Comparison of ENCODE assay signal across 18 cellular contexts in the genomic region with DNA sequence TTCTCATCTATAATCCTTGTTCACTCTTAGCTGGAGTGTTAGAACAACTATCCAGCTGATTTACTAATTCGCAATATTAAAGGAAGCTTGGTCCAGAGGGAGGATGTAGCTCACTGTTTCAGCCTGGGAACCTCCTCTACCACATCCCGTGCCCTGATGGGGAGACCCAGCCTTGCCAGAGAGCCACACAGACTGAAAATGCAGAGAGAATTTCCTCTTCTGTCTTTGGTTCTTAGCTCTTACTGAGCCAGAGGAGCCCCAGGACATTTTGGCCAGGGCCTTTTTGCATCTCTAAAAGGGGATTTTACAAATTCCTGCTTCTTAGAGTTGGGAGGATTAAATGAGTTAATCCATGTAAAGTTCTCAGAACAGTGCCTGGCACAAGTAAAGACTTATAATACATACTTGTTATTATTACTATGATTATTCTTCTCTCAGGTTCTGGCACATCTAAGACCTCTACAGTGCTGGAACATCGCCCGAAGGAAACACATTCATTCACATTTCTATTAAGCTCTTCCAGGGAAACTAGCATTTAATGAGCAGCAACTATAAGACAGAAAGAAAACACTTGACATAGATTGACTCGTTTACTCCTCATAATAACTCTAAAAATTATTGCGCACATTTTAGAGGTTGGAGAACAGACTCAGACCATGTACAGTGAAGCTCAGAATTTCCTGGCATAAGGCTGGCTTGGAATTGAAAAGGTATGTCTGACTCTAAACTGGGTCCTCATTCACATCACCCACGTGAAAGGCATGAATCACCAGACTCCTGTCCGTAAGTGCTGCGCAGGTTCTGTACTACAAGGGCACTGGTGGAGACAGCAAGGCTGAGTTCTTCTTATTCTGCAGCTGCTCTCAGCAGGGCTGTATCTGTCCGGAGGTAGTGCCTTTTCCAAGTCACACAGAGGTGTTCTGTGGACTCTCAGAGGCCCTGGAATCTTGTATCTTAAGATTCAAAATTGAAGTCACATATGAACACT. TPM values are rescaled to one million over a fixed set of nuclear protein-coding genes. Genes with fewer than 3 reads are reported as not detected.
DNase-seq lines count a peak whose midpoint lies in the region; ATAC-seq, FAIRE-seq and TF ChIP-seq lines count a peak whose summit lies in the region.
"Had no signal": no experiment of that assay in that cellular context is flagged by ENCODE, and none has a peak within 500 bp of the region (broad histone marks: within the 10 kb centered on the region; RNA-seq: fewer than 3 reads in every experiment).

No MANE protein-coding gene starts in this region.

- in situ Hi-C loops in HepG2 (cut with HindIII; ENCODE audit: extremely low pct_ligation_motif_present, low pct_unique_long_range_greater_than_20kb) (no loop called here), transverse colon (cut with MboI; ENCODE audit: low pct_ligation_motif_present in 1 of 4, low pct_unique_long_range_greater_than_20kb in 1 of 4, low sequenced_read_pairs in 3 of 4) (no loop called here)

- no peaks in the 10 kb centered on the region for H3K4me1 ChIP-seq in HepG2 (ENCODE audit: insufficient read depth, low read length)
- no peaks in the 10 kb centered on the region for H3K4me1 ChIP-seq in right lobe of liver
- H3K4me1 ChIP-seq in esophagus squamous epithelium: peaks cover 16 to 43% (median 22%) of the 10 kb centered on the region in 3 donors
- H3K4me1 ChIP-seq in transverse colon: no peaks in the 10 kb centered on the region
- H3K4me1 ChIP-seq: parathyroid adenoma had no signal

- H2AFZ ChIP-seq in HepG2 (ENCODE audit: low read length): no peak overlapping the region
- H2AFZ ChIP-seq: parathyroid adenoma had no signal

- H3K27ac Mint-ChIP-seq in neural crest cell (ENCODE audit: unreplicated experiment): peak overlapping the region; percentile 28
- peak overlapping the region in 1 of 10 donors; percentile 51 for H3K27ac Mint-ChIP-seq in naive thymus-derived CD8-positive, alpha-beta T cell
- H3K27ac Mint-ChIP-seq: stimulated activated memory B cell treated with anti-CD40 and anti-IgM and Interleukin-4, amounts not matched to agents 10 μg/mL and 1 μg/mL and 100 μg/mL, for 72 hours had no signal

- POLR2A ChIA-PET in HepG2 (lab: Yijun Ruan, JAX): interaction anchor here (1.0 kb wide), 1 partner anchor 28 kb away, joined by 3 read pairs; no protein-coding TSS in a partner anchor
- POLR2A ChIA-PET in naive thymus-derived CD8-positive, alpha-beta T cell (lab: Charles Lee): no interaction called here

- no peaks in the 10 kb centered on the region for H3K9me3 ChIP-seq in HepG2 (ENCODE audit: low read length)
- H3K9me3 ChIP-seq in right lobe of liver: no peaks in the 10 kb centered on the region
- no peaks in the 10 kb centered on the region for H3K9me3 ChIP-seq in esophagus squamous epithelium
- H3K9me3 ChIP-seq in transverse colon: no peaks in the 10 kb centered on the region
- H3K9me3 ChIP-seq: upper lobe of left lung had no signal

- no peak overlapping the region for H3K4me3 ChIP-seq in HepG2 (replicated peaks in 1 of 3; ENCODE audit: insufficient read depth in 1 of 3, low read depth in 2 of 3, low read length in 3 of 3)
- H3K4me3 ChIP-seq in right lobe of liver: no peak overlapping the region
- no peak overlapping the region for H3K4me3 ChIP-seq in esophagus squamous epithelium
- no peak overlapping the region for H3K4me3 ChIP-seq in transverse colon
- H3K4me3 ChIP-seq: upper lobe of left lung had no signal

- H3K36me3 Mint-ChIP-seq in neural crest cell (ENCODE audit: low read depth): no peaks in the 10 kb centered on the region
- H3K36me3 Mint-ChIP-seq in naive thymus-derived CD8-positive, alpha-beta T cell: no peaks in the 10 kb centered on the region
- H3K36me3 Mint-ChIP-seq: stimulated activated memory B cell treated with anti-CD40 and anti-IgM and Interleukin-4, amounts not matched to agents 10 μg/mL and 1 μg/mL and 100 μg/mL, for 72 hours had no signal

- H3K4me3 Mint-ChIP-seq in neural crest cell: no peak overlapping the region
- no peak overlapping the region for H3K4me3 Mint-ChIP-seq in naive thymus-derived CD8-positive, alpha-beta T cell
- H3K4me3 Mint-ChIP-seq: stimulated activated memory B cell treated with anti-CD40 and anti-IgM and Interleukin-4, amounts not matched to agents 10 μg/mL and 1 μg/mL and 100 μg/mL, for 72 hours had no signal

- TF ChIP-seq POLR2A in HepG2 (IDR thresholded peaks at IDR 0.05; ENCODE audit: insufficient read depth in 1 of 2, low read depth in 2 of 2, low read length in 2 of 2) (no peak), right lobe of liver (IDR thresholded peaks at IDR 0.05) (no peak), esophagus squamous epithelium (IDR thresholded peaks at IDR 0.05) (no peak), transverse colon (IDR thresholded peaks at IDR 0.05) (no peak)

- intact Hi-C loops in HepG2 (cut with micrococcal nuclease; ENCODE audit: unreplicated experiment): no loop called here
- intact Hi-C loops in right lobe of liver (cut with DNase I): no loop called here
- intact Hi-C loops in esophagus squamous epithelium (cut with DNase I): no loop called here
- intact Hi-C loops in transverse colon (cut with DNase I; ENCODE audit: low total_unique reads): no loop called here

- BruUV-seq in HepG2 (replicated peaks; lab: Mats Ljungman, UMichigan): no TSS peak

- H3K4me2 ChIP-seq in HepG2 (ENCODE audit: low read depth, low read length): no peak overlapping the region

- 52% methylated on average over 7 of the region's 10 CpGs for WGBS in HepG2 (ENCODE audit: low lambda C conversion rate)
- whole genome bisulfite sequencing in right lobe of liver (ENCODE audit: insufficient coverage, low coverage, low lambda C conversion rate, missing lambda C conversion rate): 88% methylated on average over 9 of the region's 10 CpGs
- WGBS in esophagus squamous epithelium, 2 donors: 24 to 33% methylated on average over 10 of the region's 10 CpGs
- 67 to 87% methylated on average over 6 to 10 of the region's 10 CpGs for WGBS in transverse colon (ENCODE audit: low coverage in 1 of 2), 2 donors

- no peaks in the 10 kb centered on the region; a peak in 2 of 5 replicates for H3K27me3 ChIP-seq in HepG2 (ENCODE audit: control insufficient read depth in 1 of 2, insufficient read depth in 2 of 2, low read length in 2 of 2)
- H3K27me3 ChIP-seq in right lobe of liver: no peaks in the 10 kb centered on the region
- H3K27me3 ChIP-seq in esophagus squamous epithelium: no peaks in the 10 kb centered on the region
- no peaks in the 10 kb centered on the region for H3K27me3 ChIP-seq in transverse colon
- H3K27me3 ChIP-seq: upper lobe of left lung had no signal

- no peak for TF ChIP-seq RAD21 in HepG2 (CRISPR knock-in tag; IDR thresholded peaks at IDR 0.05)

- H3K79me2 ChIP-seq in HepG2 (ENCODE audit: insufficient read depth, low read length): no peaks in the 10 kb centered on the region
- H3K79me2 ChIP-seq: parathyroid adenoma had no signal

- CTCF ChIA-PET in HepG2 (lab: Yijun Ruan, JAX; ENCODE audit: low intra/inter-chr PET ratio, low total read pairs): no interaction called here

- no peaks in the 10 kb centered on the region for H3K9me3 Mint-ChIP-seq in neural crest cell
- H3K9me3 Mint-ChIP-seq in naive thymus-derived CD8-positive, alpha-beta T cell: peaks cover 0 to 3% (median 0%) of the 10 kb centered on the region in 9 donors
- H3K9me3 Mint-ChIP-seq: stimulated activated memory B cell treated with anti-CD40 and anti-IgM and Interleukin-4, amounts not matched to agents 10 μg/mL and 1 μg/mL and 100 μg/mL, for 72 hours had no signal

- no peak overlapping the region for H3K9ac ChIP-seq in HepG2 (ENCODE audit: insufficient read depth, low read depth, low read length)
- H3K9ac ChIP-seq: parathyroid adenoma had no signal

- H3K27me3 Mint-ChIP-seq in neural crest cell (ENCODE audit: low read depth): no peaks in the 10 kb centered on the region
- no peaks in the 10 kb centered on the region for H3K27me3 Mint-ChIP-seq in naive thymus-derived CD8-positive, alpha-beta T cell
- H3K27me3 Mint-ChIP-seq: stimulated activated memory B cell treated with anti-CD40 and anti-IgM and Interleukin-4, amounts not matched to agents 10 μg/mL and 1 μg/mL and 100 μg/mL, for 72 hours had no signal

- H3K27ac ChIP-seq in HepG2 (ENCODE audit: extremely low read length, insufficient read depth, low read length) (no peak overlapping the region), right lobe of liver (no peak overlapping the region), esophagus squamous epithelium (peak overlapping the region; percentile 62 to 74 (median 69)), transverse colon (no peak overlapping the region)
- H3K27ac ChIP-seq: epithelial cell of prostate, parathyroid adenoma, upper lobe of left lung had no signal

- no peak for TF ChIP-seq EP300 in HepG2 (IDR thresholded peaks at IDR 0.05; ENCODE audit: low read depth in 2 of 2, low read length in 2 of 2)
- TF ChIP-seq EP300 in HepG2 (CRISPR knock-in tag; IDR thresholded peaks at IDR 0.05; ENCODE audit: borderline replicate concordance): no peak
- no peak for TF ChIP-seq EP300 in transverse colon (IDR thresholded peaks at IDR 0.05; ENCODE audit: low read depth)

- peaks cover 10% of the 10 kb centered on the region for H3K4me1 Mint-ChIP-seq in neural crest cell
- peaks cover 0 to 2% (median under 1%) of the 10 kb centered on the region in 4 donors for H3K4me1 Mint-ChIP-seq in naive thymus-derived CD8-positive, alpha-beta T cell
- H3K4me1 Mint-ChIP-seq: stimulated activated memory B cell treated with anti-CD40 and anti-IgM and Interleukin-4, amounts not matched to agents 10 μg/mL and 1 μg/mL and 100 μg/mL, for 72 hours had no signal

- DNase-seq in HepG2 (ENCODE audit: low spot score) (no peak), right lobe of liver (no peak), esophagus squamous epithelium (lab: John Stamatoyannopoulos, UW) (no peak), neural crest cell (ENCODE audit: low read depth, low spot score) (no peak), NCI-H146 (lab: John Stamatoyannopoulos, UW) (no peak), transverse colon (no peak)
- no peak for DNase-seq in naive thymus-derived CD8-positive, alpha-beta T cell
- DNase-seq: activated CD4-positive, alpha-beta T cell treated with anti-CD3 and anti-CD28 coated beads, Interleukin-2, amount 50 U/mL, for 4 hours; activated T-cell treated with anti-CD3 and anti-CD28 coated beads, Interleukin-2, amount 50 U/mL, for 48 hours; left cardiac atrium; stimulated activated CD4-positive, alpha-beta T cell treated with anti-CD3 and anti-CD28 coated beads, Interleukin-12 subunit alpha, Interleukin-12 subunit beta, amount 100 ng/mL, for 4 hours; upper lobe of left lung had no signal

- H3K36me3 ChIP-seq in HepG2 (replicated peaks in 1 of 2; ENCODE audit: control insufficient read depth in 1 of 2, insufficient read depth in 2 of 2, low read length in 2 of 2) (no peaks in the 10 kb centered on the region), right lobe of liver (no peaks in the 10 kb centered on the region), esophagus squamous epithelium (no peaks in the 10 kb centered on the region), transverse colon (no peaks in the 10 kb centered on the region)
- H3K36me3 ChIP-seq: upper lobe of left lung had no signal

- H4K20me1 ChIP-seq in HepG2 (ENCODE audit: insufficient read depth, low read length): no peaks in the 10 kb centered on the region

- no peak for FAIRE-seq in HepG2 (lab: Jason Lieb, UNC)
- FAIRE-seq: colon, RCC 7860 had no signal

- ATAC-seq in HepG2 (peak; percentile 36; the same call in 2 of the 3 replicates), right lobe of liver (no peak), GM21423 (IDR thresholded peaks at IDR 0.05; ENCODE audit: unreplicated experiment) (no peak)
- no peak for ATAC-seq in naive thymus-derived CD8-positive, alpha-beta T cell
- ATAC-seq: stimulated activated memory B cell treated with anti-CD40 and anti-IgM and Interleukin-4, amounts not matched to agents 10 μg/mL and 1 μg/mL and 100 μg/mL, for 72 hours had no signal

- TF ChIP-seq CTCF in HepG2 (CRISPR knock-in tag; IDR thresholded peaks at IDR 0.05) (no peak), right lobe of liver (IDR thresholded peaks at IDR 0.05) (no peak), esophagus squamous epithelium (IDR thresholded peaks at IDR 0.05) (no peak), neural crest cell (conservative IDR thresholded peaks at IDR 0.05) (no peak), transverse colon (IDR thresholded peaks at IDR 0.05) (no peak)

RNA-seq across cellular contexts. Expression of a gene that starts 27.8 kb away (rescaled TPM):
- 17.9 and 33.0 TPM in 2 replicates for total RNA-seq in HepG2 (2016; rRNA removed; fragmentation: Illumina TruSeq; extraction: Trizol)
- total RNA-seq in HepG2 (2016; cell fraction: cytosol; rRNA removed; fragmentation: Illumina TruSeq; extraction: Trizol; ENCODE audit: low read depth): 20.7 and 22.4 TPM in 2 replicates
- total RNA-seq in HepG2 (2016; cell fraction: insoluble cytoplasmic fraction; rRNA removed; fragmentation: Illumina TruSeq; extraction: Trizol): 19.9 and 27.9 TPM in 2 replicates
- 11.3 and 13.9 TPM in 2 replicates for total RNA-seq in HepG2 (2016; cell fraction: membrane; rRNA removed; fragmentation: Illumina TruSeq; extraction: Trizol)
- 17.7 and 18.1 TPM in 2 replicates for total RNA-seq in HepG2 (2016; cell fraction: nucleus; rRNA removed; fragmentation: Illumina TruSeq; extraction: Trizol)
- 8.7 and 9.2 TPM in 2 replicates for polyA plus RNA-seq in HepG2 (2011; rRNA removed)
- 3.7 and 7.3 TPM in 2 replicates for polyA plus RNA-seq in HepG2 (2011; cell fraction: cytosol; rRNA removed)
- polyA plus RNA-seq in HepG2 (2011; cell fraction: nucleus; rRNA removed): 6.9 and 8.6 TPM in 2 replicates
- polyA plus RNA-seq in HepG2 (2012): 14.1 and 20.8 TPM in 2 replicates
- 0.69 and 0.71 TPM in 2 replicates for polyA plus RNA-seq in HepG2 (2016; cell fraction: cytosol; fragmentation: Illumina TruSeq; extraction: Trizol; ENCODE audit: low read depth)
- polyA plus RNA-seq in HepG2 (2016; cell fraction: insoluble cytoplasmic fraction; fragmentation: Illumina TruSeq; extraction: Trizol; ENCODE audit: low read depth): 30.1 and 33.2 TPM in 2 replicates
- 4.2 and 4.5 TPM in 2 replicates for polyA plus RNA-seq in HepG2 (2016; cell fraction: membrane; fragmentation: Illumina TruSeq; extraction: Trizol; ENCODE audit: low read depth)
- polyA plus RNA-seq in HepG2 (2016; cell fraction: nucleus; fragmentation: Illumina TruSeq; extraction: Trizol; ENCODE audit: insufficient read depth, low read depth): 19.9 and 20.7 TPM in 2 replicates
- 6.7 and 21.1 TPM in 2 replicates for polyA minus RNA-seq in HepG2 (2011; rRNA and poly(A)+ RNA removed; ENCODE audit: low replicate concordance)
- 14.4 and 17.4 TPM in 2 replicates for polyA minus RNA-seq in HepG2 (2011; cell fraction: cytosol; rRNA and poly(A)+ RNA removed)
- polyA minus RNA-seq in HepG2 (2011; cell fraction: nucleus; rRNA and poly(A)+ RNA removed): 20.8 and 21.9 TPM in 2 replicates
- total RNA-seq in right lobe of liver: 10 to 100 TPM in 5 of 6 experiments, 1 to 10 TPM in 1; 9.7 to 18.2 (median 13.4) TPM
- total RNA-seq in esophagus squamous epithelium: 10 to 100 TPM; 26.8 to 50.2 (median 33.4) TPM
- 35.2 and 38.3 TPM in 2 replicates for total RNA-seq in neural crest cell
- 10 to 100 TPM; 61.8 to 66.4 TPM for total RNA-seq in naive thymus-derived CD8-positive, alpha-beta T cell
- polyA plus RNA-seq in naive thymus-derived CD8-positive, alpha-beta T cell: 10 to 100 TPM in 2 of 3 donors, 1 to 10 TPM in 1; 8.5 to 15.5 (median 14.0) TPM
- total RNA-seq in transverse colon: 10 to 100 TPM; 12.5 to 37.3 (median 32.2) TPM

Comparison
In these comparisons a context has a peak if more than half of its experiments do, and no peak if none do; other contexts are left out.
1. H3K27ac ChIP-seq: peak in esophagus squamous epithelium (4 of 4); none in HepG2 (single experiment), right lobe of liver (0 of 3) and transverse colon (0 of 4).